In genomic region chr1:145977486-145978476, GRCh38 we compare ENCODE assay signal across 2 cellular contexts.
TF ChIP-seq lines count a peak whose summit lies in the region.

No MANE protein-coding gene starts in this region.

TF ChIP-seq in HEK293, 187 proteins besides CTCF, POLR2A, EP300 and RAD21 (continues in another document):
- TF ChIP-seq ZEB2 (tag by site-specific recombination; IDR thresholded peaks at IDR 0.05) (peak; percentile 37; the same call in 1 of the 2 replicates), ZNF121 (tag by site-specific recombination; IDR thresholded peaks at IDR 0.05) (no peak), PRDM10 (tag by site-specific recombination; IDR thresholded peaks at IDR 0.05) (no peak), ZNF513 (tag by site-specific recombination; IDR thresholded peaks at IDR 0.05) (peak; percentile 92), BCL11A (tag by site-specific recombination; IDR thresholded peaks at IDR 0.05; ENCODE audit: low read depth) (no peak), ZNF701 (tag by site-specific recombination; IDR thresholded peaks at IDR 0.05) (no peak), ZNF248 (tag by site-specific recombination; IDR thresholded peaks at IDR 0.05) (no peak), ZNF785 (tag by site-specific recombination; IDR thresholded peaks at IDR 0.05) (no peak), ZNF747 (tag by site-specific recombination; IDR thresholded peaks at IDR 0.05) (no peak), ZBTB44 (tag by site-specific recombination; IDR thresholded peaks at IDR 0.05) (no peak), ZNF660 (tag by site-specific recombination; IDR thresholded peaks at IDR 0.05) (peak; percentile 68), KLF17 (tag by site-specific recombination; IDR thresholded peaks at IDR 0.05) (no peak), ZNF416 (tag by site-specific recombination; IDR thresholded peaks at IDR 0.05) (no peak), ZNF132 (tag by site-specific recombination; IDR thresholded peaks at IDR 0.05; ENCODE audit: borderline replicate concordance) (no peak), REPIN1 (tag by site-specific recombination; IDR thresholded peaks at IDR 0.05; ENCODE audit: low read depth) (no peak)
- TF ChIP-seq, protein P1, sequence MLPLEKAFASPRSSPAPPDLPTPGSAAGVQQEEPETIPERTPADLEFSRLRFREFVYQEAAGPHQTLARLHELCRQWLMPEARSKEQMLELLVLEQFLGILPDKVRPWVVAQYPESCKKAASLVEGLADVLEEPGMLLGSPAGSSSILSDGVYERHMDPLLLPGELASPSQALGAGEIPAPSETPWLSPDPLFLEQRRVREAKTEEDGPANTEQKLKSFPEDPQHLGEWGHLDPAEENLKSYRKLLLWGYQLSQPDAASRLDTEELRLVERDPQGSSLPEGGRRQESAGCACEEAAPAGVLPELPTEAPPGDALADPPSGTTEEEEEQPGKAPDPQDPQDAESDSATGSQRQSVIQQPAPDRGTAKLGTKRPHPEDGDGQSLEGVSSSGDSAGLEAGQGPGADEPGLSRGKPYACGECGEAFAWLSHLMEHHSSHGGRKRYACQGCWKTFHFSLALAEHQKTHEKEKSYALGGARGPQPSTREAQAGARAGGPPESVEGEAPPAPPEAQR (tag by site-specific recombination; IDR thresholded peaks at IDR 0.05), result no peak
- TF ChIP-seq, protein P2, sequence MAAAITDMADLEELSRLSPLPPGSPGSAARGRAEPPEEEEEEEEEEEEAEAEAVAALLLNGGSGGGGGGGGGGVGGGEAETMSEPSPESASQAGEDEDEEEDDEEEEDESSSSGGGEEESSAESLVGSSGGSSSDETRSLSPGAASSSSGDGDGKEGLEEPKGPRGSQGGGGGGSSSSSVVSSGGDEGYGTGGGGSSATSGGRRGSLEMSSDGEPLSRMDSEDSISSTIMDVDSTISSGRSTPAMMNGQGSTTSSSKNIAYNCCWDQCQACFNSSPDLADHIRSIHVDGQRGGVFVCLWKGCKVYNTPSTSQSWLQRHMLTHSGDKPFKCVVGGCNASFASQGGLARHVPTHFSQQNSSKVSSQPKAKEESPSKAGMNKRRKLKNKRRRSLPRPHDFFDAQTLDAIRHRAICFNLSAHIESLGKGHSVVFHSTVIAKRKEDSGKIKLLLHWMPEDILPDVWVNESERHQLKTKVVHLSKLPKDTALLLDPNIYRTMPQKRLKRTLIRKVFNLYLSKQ (tag by site-specific recombination; IDR thresholded peaks at IDR 0.05; ENCODE audit: borderline replicate concordance), result no peak

TF ChIP-seq in WTC11, 78 proteins besides CTCF, POLR2A, EP300 and RAD21:
- TF ChIP-seq GABPB1 (CRISPR knock-in tag; IDR thresholded peaks at IDR 0.05) (peak; percentile 17; the same call in 1 of the 2 replicates), ZNF317 (CRISPR knock-in tag; IDR thresholded peaks at IDR 0.05; ENCODE audit: borderline replicate concordance, low read depth) (no peak)
- TF ChIP-seq, protein P3, sequence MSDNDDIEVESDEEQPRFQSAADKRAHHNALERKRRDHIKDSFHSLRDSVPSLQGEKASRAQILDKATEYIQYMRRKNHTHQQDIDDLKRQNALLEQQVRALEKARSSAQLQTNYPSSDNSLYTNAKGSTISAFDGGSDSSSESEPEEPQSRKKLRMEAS (CRISPR knock-in tag; IDR thresholded peaks at IDR 0.05), result peak; percentile 27; the same call in 1 of the 2 replicates
